8 cellular contexts compared by ENCODE assay signal in genomic region chr12:122064780-122065588, GRCh38. TPM values are rescaled to one million over a fixed set of nuclear protein-coding genes. Genes with fewer than 3 reads are reported as not detected.
DNase-seq lines count a peak whose midpoint lies in the region; ATAC-seq, FAIRE-seq and TF ChIP-seq lines count a peak whose summit lies in the region.

No MANE protein-coding gene starts in this region.

- H3K27ac ChIP-seq in A549 (peak overlapping the region; percentile 84; a peak in 5 of 6 replicates), rectal smooth muscle tissue (ENCODE audit: low read depth, low read length) (peak overlapping the region; percentile 95)

- H3K27me3 ChIP-seq in rectal smooth muscle tissue (ENCODE audit: control insufficient read depth, insufficient read depth, low read length): no peaks in the 10 kb centered on the region

- TF ChIP-seq POLR2A in A549 (IDR thresholded peaks at IDR 0.05; ENCODE audit: low read length): no peak

- no peaks in the 10 kb centered on the region for H3K36me3 ChIP-seq in rectal smooth muscle tissue (ENCODE audit: control insufficient read depth, insufficient read depth, low read length)

- WGBS in A549 (ENCODE audit: missing lambda C conversion rate): 78% methylated on average over 16 of the region's 16 CpGs

- ATAC-seq in A549 (peak in 1 of 2 experiments; percentile 26; a peak in 4 of 6 replicates), HG03571 (IDR thresholded peaks at IDR 0.05; ENCODE audit: unreplicated experiment) (no peak)

- H3K9me3 ChIP-seq in A549: no peaks in the 10 kb centered on the region

- TF ChIP-seq CTCF in A549 (IDR thresholded peaks at IDR 0.05) (no peak), fibroblast of the aortic adventitia (IDR thresholded peaks at IDR 0.05; ENCODE audit: insufficient read depth, low read length) (no peak), GM10266 (IDR thresholded peaks at IDR 0.05; ENCODE audit: control insufficient read depth, insufficient read depth, low read depth, missing control alignments) (no peak)

- DNase-seq in A549 (ENCODE audit: low read depth in 1 of 2, low spot score in 1 of 2) (peak in 1 of 2 experiments; percentile 74), HTR-8/SVneo (ENCODE audit: insufficient read length, low spot score) (peak; percentile 85), SIG-M5 (lab: John Stamatoyannopoulos, UW) (peak; percentile 10), fibroblast of the aortic adventitia (ENCODE audit: low read depth) (peak; percentile 80), GM10266 (ENCODE audit: extremely low spot score) (no peak)
- DNase-seq in stimulated activated naive CD4-positive, alpha-beta T cell (lab: John Stamatoyannopoulos, UW): no peak

- peak overlapping the region; percentile 73 for H3K4me2 ChIP-seq in A549

- TF ChIP-seq RAD21 in A549 (conservative IDR thresholded peaks at IDR 0.05 in 1 of 2, IDR thresholded peaks at IDR 0.05 in 1 of 2): no peak

- POLR2A ChIA-PET in A549 (lab: Yijun Ruan, JAX): no interaction called here

- H3K4me3 ChIP-seq in A549 (no peak overlapping the region), fibroblast of the aortic adventitia (ENCODE audit: low read depth, low read length) (peak overlapping the region; percentile 59), rectal smooth muscle tissue (ENCODE audit: low read length) (peak overlapping the region; percentile 49)

- peak overlapping the region; percentile 5 for H3K9ac ChIP-seq in rectal smooth muscle tissue (ENCODE audit: low read length)

- TF ChIP-seq EP300 in A549 (IDR thresholded peaks at IDR 0.05): no peak

- CTCF ChIA-PET in A549 (lab: Yijun Ruan, JAX): interaction anchor here (1.1 to 32.3 kb wide), 6 partner anchors 10 to 126 kb away, joined by 3 to 850 read pairs (median 6); no protein-coding TSS in a partner anchor

- FAIRE-seq in A549 (lab: Jason Lieb, UNC): no peak
- peak; percentile 89 for FAIRE-seq in HTR-8/SVneo (lab: Jason Lieb, UNC)

- H3K4me1 ChIP-seq in A549 (peaks cover 37% of the 10 kb centered on the region), rectal smooth muscle tissue (ENCODE audit: control insufficient read depth, insufficient read depth, low read length) (peaks cover 61% of the 10 kb centered on the region)

TF ChIP-seq in A549, 52 proteins besides CTCF, POLR2A, EP300 and RAD21:
- 0 out of 2 replicates have a peak, but pooled peaks have one; percentile 37 for TF ChIP-seq PBX3 (IDR thresholded peaks at IDR 0.05)
- no peak for TF ChIP-seq HOXB5 (CRISPR knock-in tag; IDR thresholded peaks at IDR 0.05)
- no peak for TF ChIP-seq SREBF2 (IDR thresholded peaks at IDR 0.05)
- no peak for TF ChIP-seq KDM1A (IDR thresholded peaks at IDR 0.05; ENCODE audit: low read depth)
- TF ChIP-seq HOXA7 (CRISPR knock-in tag; IDR thresholded peaks at IDR 0.05): no peak
- TF ChIP-seq MYC (IDR thresholded peaks at IDR 0.05; ENCODE audit: borderline replicate concordance, low read length): no peak
- TF ChIP-seq GATA3 (IDR thresholded peaks at IDR 0.05; ENCODE audit: borderline replicate concordance): no peak
- no peak for TF ChIP-seq FOXS1 (CRISPR knock-in tag; IDR thresholded peaks at IDR 0.05)
- TF ChIP-seq FOSB (CRISPR knock-in tag; IDR thresholded peaks at IDR 0.05): no peak

RNA-seq across cellular contexts. Expression of gene MLXIP, which starts 13.6 kb away (rescaled TPM):
- polyA plus RNA-seq in A549 (2011; rRNA removed) (7.0 and 11.6 TPM in 2 replicates), A549 (2017; fragmentation: RNase III; extraction: RNeasy Plus Mini Kit Qiagen cat#74134 plus additional on column Dnase treatment) (18.1 to 21.4 TPM (median 21.2 TPM) in 3 replicates)
- polyA plus RNA-seq in A549 (2012; cell fraction: cytosol; rRNA removed): 11.5 and 15.8 TPM in 2 replicates
- polyA plus RNA-seq in A549 (2012; cell fraction: nucleus; rRNA removed): 36.8 and 38.6 TPM in 2 replicates
- polyA minus RNA-seq in A549 (2011; rRNA and poly(A)+ RNA removed): 19.7 and 23.3 TPM in 2 replicates
- 8.3 and 15.4 TPM in 2 replicates for total RNA-seq in fibroblast of the aortic adventitia (ENCODE audit: low replicate concordance)

RNA-seq across cellular contexts. Expression of gene BCL7A, which starts 43.3 kb away (rescaled TPM):
- 9.4 and 9.8 TPM in 2 replicates for polyA plus RNA-seq in A549 (2011; rRNA removed)
- polyA plus RNA-seq in A549 (2012; cell fraction: cytosol; rRNA removed): 11.1 and 13.2 TPM in 2 replicates
- 13.0 and 15.7 TPM in 2 replicates for polyA plus RNA-seq in A549 (2012; cell fraction: nucleus; rRNA removed)
- polyA plus RNA-seq in A549 (2017; fragmentation: RNase III; extraction: RNeasy Plus Mini Kit Qiagen cat#74134 plus additional on column Dnase treatment): 6.7 to 9.2 TPM (median 6.8 TPM) in 3 replicates
- 9.3 and 10.6 TPM in 2 replicates for polyA minus RNA-seq in A549 (2011; rRNA and poly(A)+ RNA removed)
- total RNA-seq in fibroblast of the aortic adventitia (ENCODE audit: low replicate concordance): 3.2 and 12.2 TPM in 2 replicates

Comparison
In these comparisons a context has a peak if more than half of its experiments do, and no peak if none do; other contexts are left out.
1. DNase-seq: peak in HTR-8/SVneo (single experiment), SIG-M5 (single experiment) and fibroblast of the aortic adventitia (single experiment); none in GM10266 (single experiment) and stimulated activated naive CD4-positive, alpha-beta T cell (0 of 6).